1 cellular context compared by ENCODE assay signal in genomic region chr15:75042730-75043508, GRCh38.
A peak's percentile ranks its signal among the peaks of the same experiment; 100 is the strongest.
TF ChIP-seq lines count a peak whose summit lies in the region.

No MANE protein-coding gene starts in this region.

TF ChIP-seq in GM12878, 131 proteins besides CTCF, POLR2A, EP300 and RAD21 (continued from another document and continues in another):
- TF ChIP-seq FOS (IDR thresholded peaks at IDR 0.05; ENCODE audit: borderline replicate concordance, extremely low read depth, insufficient read length) (no peak), HDGF (IDR thresholded peaks at IDR 0.05) (peak; percentile 92), ZBTB4 (CRISPR knock-in tag; IDR thresholded peaks at IDR 0.05) (no peak), POLR2AphosphoS2 (IDR thresholded peaks at IDR 0.05; ENCODE audit: low read depth, low read length) (no peak; the same call in 1 of the 2 replicates), BCLAF1 (IDR thresholded peaks at IDR 0.05) (no peak), MXI1 (IDR thresholded peaks at IDR 0.05; ENCODE audit: low read depth, low read length) (peak; percentile 92), RCOR1 (conservative IDR thresholded peaks at IDR 0.05; ENCODE audit: low read depth, low read length) (no peak), ZNF24 (IDR thresholded peaks at IDR 0.05) (peak; percentile 74), PAX5 (IDR thresholded peaks at IDR 0.05; ENCODE audit: borderline replicate concordance, low read depth, low read length) (peak; percentile 95), MYC (IDR thresholded peaks at IDR 0.05; ENCODE audit: insufficient read depth, insufficient read length, insufficient replicate concordance, low read length, severe bottlenecking) (peak; percentile 56), SREBF2 (IDR thresholded peaks at IDR 0.05; ENCODE audit: low read length) (no peak), MYB (IDR thresholded peaks at IDR 0.05; ENCODE audit: borderline replicate concordance, low read depth, low read length) (peak; percentile 96), EZH2 (IDR thresholded peaks at IDR 0.05; ENCODE audit: borderline replicate concordance, control insufficient read depth, low read depth, low read length) (no peak), ETV6 (conservative IDR thresholded peaks at IDR 0.05 in 1 of 2, IDR thresholded peaks at IDR 0.05 in 1 of 2; ENCODE audit: borderline replicate concordance in 1 of 2, low read depth in 1 of 2) (peak in 1 of 2 experiments; percentile 93; a peak in 2 of 4 replicates), ELK1 (IDR thresholded peaks at IDR 0.05; ENCODE audit: low read depth, low read length) (peak; percentile 59; the same call in 1 of the 2 replicates), E2F8 (IDR thresholded peaks at IDR 0.05; ENCODE audit: low read depth, partially characterized antibody) (no peak), MEF2B (IDR thresholded peaks at IDR 0.05; ENCODE audit: partially characterized antibody, poor library complexity, severe bottlenecking) (peak; percentile 83), REST (IDR thresholded peaks at IDR 0.05; ENCODE audit: low read depth, low read length) (no peak), KDM1A (IDR thresholded peaks at IDR 0.05; ENCODE audit: borderline replicate concordance) (no peak), ATF7 (IDR thresholded peaks at IDR 0.05; ENCODE audit: low read depth) (peak; percentile 95), RB1 (IDR thresholded peaks at IDR 0.05; ENCODE audit: borderline replicate concordance) (peak; percentile 81; the same call in 1 of the 2 replicates), IRF5 (IDR thresholded peaks at IDR 0.05; ENCODE audit: borderline replicate concordance) (peak; percentile 35; the same call in 1 of the 2 replicates), SMC3 (IDR thresholded peaks at IDR 0.05; ENCODE audit: borderline replicate concordance, low read length) (peak; percentile 92), STAT1 (conservative IDR thresholded peaks at IDR 0.05) (peak; percentile 78), HDAC6 (IDR thresholded peaks at IDR 0.05; ENCODE audit: unreplicated experiment) (no peak), PAX8 (IDR thresholded peaks at IDR 0.05) (no peak), WRNIP1 (IDR thresholded peaks at IDR 0.05; ENCODE audit: borderline replicate concordance, low read depth, low read length) (no peak), LARP7 (IDR thresholded peaks at IDR 0.05) (peak; percentile 35), DPF2 (IDR thresholded peaks at IDR 0.05) (peak; percentile 100), PKNOX1 (IDR thresholded peaks at IDR 0.05) (peak; percentile 94), BRCA1 (IDR thresholded peaks at IDR 0.05; ENCODE audit: low read depth, low read length) (no peak), GATAD2B (conservative IDR thresholded peaks at IDR 0.05; ENCODE audit: low read depth) (peak; percentile 99), YBX1 (IDR thresholded peaks at IDR 0.05) (no peak), CREB1 (IDR thresholded peaks at IDR 0.05; ENCODE audit: low read depth) (no peak), SPI1 (IDR thresholded peaks at IDR 0.05; ENCODE audit: borderline replicate concordance, insufficient read depth, low read depth, low read length) (peak; percentile 100), ZNF384 (IDR thresholded peaks at IDR 0.05; ENCODE audit: borderline replicate concordance, low read depth, low read length) (peak; percentile 34; the same call in 1 of the 2 replicates), ATF2 (IDR thresholded peaks at IDR 0.05; ENCODE audit: low read length) (no peak), NR2C2 (IDR thresholded peaks at IDR 0.05; ENCODE audit: borderline replicate concordance, control insufficient read depth, insufficient read length, low read depth) (no peak), IRF3 (IDR thresholded peaks at IDR 0.05) (peak; percentile 6; the same call in 1 of the 2 replicates), SMAD5 (IDR thresholded peaks at IDR 0.05; ENCODE audit: low read depth) (peak; percentile 42), EED (IDR thresholded peaks at IDR 0.05; ENCODE audit: low read depth) (peak; percentile 98), JUNB (IDR thresholded peaks at IDR 0.05) (peak; percentile 94), SREBF1 (IDR thresholded peaks at IDR 0.05; ENCODE audit: low read length) (no peak), TCF7 (IDR thresholded peaks at IDR 0.05; ENCODE audit: borderline replicate concordance) (no peak; the same call in 1 of the 2 replicates), TBL1XR1 (IDR thresholded peaks at IDR 0.05; ENCODE audit: low read depth, low read length) (peak; percentile 98), GABPA (IDR thresholded peaks at IDR 0.05; ENCODE audit: low read depth) (no peak), ZBED1 (IDR thresholded peaks at IDR 0.05; ENCODE audit: borderline replicate concordance) (peak; percentile 98)
